34 cellular contexts compared by ENCODE assay signal in genomic region chr15:26877842-26878241, GRCh38. TPM values are rescaled to one million over a fixed set of nuclear protein-coding genes. Genes with fewer than 3 reads are reported as not detected.
"Had no signal": no experiment of that assay in that cellular context is flagged by ENCODE, and none has a peak within 500 bp of the region (broad histone marks: within the 10 kb centered on the region; RNA-seq: fewer than 3 reads in every experiment).

No MANE protein-coding gene starts in this region.

- H3K9ac ChIP-seq: KMS-11 had no signal

- H3K9me3 ChIP-seq: Peyer's patch had no signal

- H3K36me3 ChIP-seq: brain microvascular endothelial cell, Peyer's patch had no signal

- DNase-seq: activated CD4-positive, alpha-beta memory T cell treated with anti-CD3 and anti-CD28 coated beads, Interleukin-2, amount 10 ng/mL, durations not matched to agents 7 days and 5 days; activated CD4-positive, alpha-beta T cell treated with anti-CD3 and anti-CD28 coated beads for 1 hour; activated CD4-positive, alpha-beta T cell treated with anti-CD3 and anti-CD28 coated beads for 48 hours; activated CD4-positive, CD25-positive, alpha-beta regulatory T cell; activated CD8-positive, alpha-beta memory T cell treated with anti-CD3 and anti-CD28 coated beads for 24 hours; activated CD8-positive, alpha-beta memory T cell treated with anti-CD3 and anti-CD28 coated beads, Interleukin-2, amount 10 ng/mL, durations not matched to agents 7 days and 5 days; activated CD8-positive, alpha-beta memory T cell treated with anti-CD3 and anti-CD28 coated beads, Interleukin-2, amount 50 U/mL, for 48 hours; activated effector memory CD4-positive, alpha-beta T cell treated with anti-CD3 and anti-CD28 coated beads, Interleukin-2, amount 50 U/mL, for 16 hours; activated naive CD4-positive, alpha-beta T cell; activated naive CD4-positive, alpha-beta T cell treated with anti-CD3 and anti-CD28 coated beads, Interleukin-2, amount 50 U/mL, for 16 hours; activated naive CD8-positive, alpha-beta T cell treated with anti-CD3 and anti-CD28 coated beads for 36 hours; activated T-cell treated with anti-CD3 and anti-CD28 coated beads, Interleukin-2, amount 50 U/mL, for 72 hours; amniotic stem cell; brain microvascular endothelial cell; central memory CD4-positive, alpha-beta T cell; NCI-H1092 treated with DMSO at 0.1 percent for 48 hours; NCI-H187 treated with DMSO at 0.1 percent for 48 hours; NCI-H2081; NCI-H345; NCI-H524 treated with DMSO at 0.1 percent for 48 hours; PC-3; Peyer's patch; RPMI8226; SIG-M5 had no signal

- FAIRE-seq: colon had no signal

- H3K4me2 ChIP-seq: KMS-11 had no signal

- H3K27me3 ChIP-seq: brain microvascular endothelial cell, Peyer's patch had no signal

- H3K4me3 ChIP-seq: Peyer's patch had no signal

- H3K27ac ChIP-seq: brain microvascular endothelial cell, KMS-11, Peyer's patch, VCaP had no signal

- ATAC-seq: activated CD8-positive, alpha-beta memory T cell treated with anti-CD3 and anti-CD28 coated beads, Interleukin-2, amount 10 ng/mL, durations not matched to agents 7 days and 5 days; activated T-cell treated with anti-CD3 and anti-CD28 coated beads, Interleukin-2, amount 50 U/mL, for 72 hours; activated T-helper 17 cell treated with anti-CD3 and anti-CD28 coated beads, Interleukin-2, amount 50 U/mL, for 72 hours; PC-3; SK-N-SH treated with all-trans-retinoic acid at 6 μM for 48 hours had no signal

- H3K4me1 ChIP-seq: Peyer's patch had no signal

RNA-seq across cellular contexts. Expression of gene GABRA5, which starts 11.0 kb away (rescaled TPM):
- total RNA-seq: activated CD4-positive, alpha-beta memory T cell treated with anti-CD3 and anti-CD28 coated beads, Interleukin-2, amount 10 ng/mL, durations not matched to agents 7 days and 5 days; activated CD8-positive, alpha-beta memory T cell treated with anti-CD3 and anti-CD28 coated beads, Interleukin-2, amount 10 ng/mL, durations not matched to agents 7 days and 5 days; activated naive CD8-positive, alpha-beta T cell treated with anti-CD3 and anti-CD28 coated beads for 36 hours; activated T-cell treated with anti-CD3 and anti-CD28 coated beads, Interleukin-2, amount 50 U/mL, for 72 hours; activated T-helper 17 cell treated with anti-CD3 and anti-CD28 coated beads, Interleukin-2, amount 50 U/mL, for 72 hours; aorta; LHCN-M2; M059J; NCI-H460; PC-3; Peyer's patch had no signal
- polyA plus RNA-seq: aorta, IgD-negative memory B cell had no signal
